8 cellular contexts compared by ENCODE assay signal in genomic region chr19:17829855-17830566, GRCh38. TPM values are rescaled to one million over a fixed set of nuclear protein-coding genes. Genes with fewer than 3 reads are reported as not detected.
A peak's percentile ranks its signal among the peaks of the same experiment; 100 is the strongest.
DNase-seq lines count a peak whose midpoint lies in the region; ATAC-seq and TF ChIP-seq lines count a peak whose summit lies in the region.

No MANE protein-coding gene starts in this region.

- H3K27ac ChIP-seq in heart right ventricle (no peak overlapping the region), SK-N-SH (ENCODE audit: low read depth in 2 of 2, low read length in 1 of 2) (peak overlapping the region; percentile 54 to 93), iPS-18a (ENCODE audit: low read length) (peak overlapping the region; percentile 38)

- peak overlapping the region; percentile 98 for H2AFZ ChIP-seq in SK-N-SH (ENCODE audit: low read depth)

- POLR2A ChIA-PET in SK-N-SH (lab: Yijun Ruan, JAX): interaction anchor here (0.6 to 1.2 kb wide), 5 partner anchors 12 to 119 kb away, joined by 3 to 6 read pairs (median 5); partner anchors contain the start of genes JAK3 and RPL18A
- POLR2A ChIA-PET in Caco-2 (lab: Charles Lee): no interaction called here

- DNase-seq in heart right ventricle (no peak), left ventricle myocardium superior (no peak), SK-N-SH (peak; percentile 96), ureter (ENCODE audit: low spot score) (peak; percentile 50), Caco-2 (no peak), GM10266 (ENCODE audit: extremely low spot score) (no peak)

- H3K27me3 Mint-ChIP-seq in Caco-2 (ENCODE audit: insufficient read depth, unreplicated experiment): peaks cover 4% of the 10 kb centered on the region

- BruUV-seq in Caco-2 (replicated peaks; lab: Mats Ljungman, UMichigan): no TSS peak

- no peaks in the 10 kb centered on the region for H3K79me2 ChIP-seq in SK-N-SH (ENCODE audit: insufficient read depth)

- no peak for TF ChIP-seq RAD21 in SK-N-SH (IDR thresholded peaks at IDR 0.05; ENCODE audit: low read length)

- CTCF ChIA-PET in SK-N-SH (lab: Yijun Ruan, JAX): interaction anchor here (1.0 to 1.5 kb wide), 3 partner anchors 29 to 126 kb away, joined by 3 read pairs; partner anchors contain the start of gene CCDC124
- CTCF ChIA-PET in Caco-2 (lab: Charles Lee): interaction anchor here (0.6 kb wide), 1 partner anchor 29 kb away, joined by 5 read pairs; no protein-coding TSS in a partner anchor

- H3K9me3 ChIP-seq in heart right ventricle (no peaks in the 10 kb centered on the region), SK-N-SH (no peaks in the 10 kb centered on the region), iPS-18a (ENCODE audit: control insufficient read depth, low read depth, low read length) (no peaks in the 10 kb centered on the region), Caco-2 (no peaks in the 10 kb centered on the region)

- intact Hi-C loops in heart right ventricle (cut with DNase I) (no loop called here), left ventricle myocardium superior (cut with micrococcal nuclease) (no loop called here), Caco-2 (cut with micrococcal nuclease; ENCODE audit: unreplicated experiment) (no loop called here)

- H3K36me3 ChIP-seq in heart right ventricle (peaks cover 0 to 80% (median 0%) of the 10 kb centered on the region in 9 donors), SK-N-SH (replicated peaks in 1 of 2; ENCODE audit: control insufficient read depth in 1 of 2, insufficient read depth in 2 of 2, low read length in 1 of 2) (no peaks in the 10 kb centered on the region), iPS-18a (ENCODE audit: control insufficient read depth, low read depth, low read length) (no peaks in the 10 kb centered on the region), Caco-2 (ENCODE audit: control insufficient read depth, insufficient read depth, low read length) (no peaks in the 10 kb centered on the region)

- H3K9ac ChIP-seq in SK-N-SH: peak overlapping the region; percentile 34
- peak overlapping the region; percentile 46 for H3K9ac ChIP-seq in iPS-18a (ENCODE audit: low read length)

- peaks cover 6% of the 10 kb centered on the region for H3K4me1 Mint-ChIP-seq in Caco-2 (ENCODE audit: low read depth, unreplicated experiment)

- TF ChIP-seq EP300 in SK-N-SH (IDR thresholded peaks at IDR 0.05; ENCODE audit: borderline replicate concordance in 1 of 2, low read depth in 1 of 2, low read length in 1 of 2): no peak; a peak in 1 of 4 replicates

- H3F3A ChIP-seq in SK-N-SH (replicated peaks; ENCODE audit: insufficient read depth): peaks cover 3% of the 10 kb centered on the region

- no peaks in the 10 kb centered on the region for H4K20me1 ChIP-seq in SK-N-SH (ENCODE audit: insufficient read depth)

- H3K4me3 ChIP-seq in heart right ventricle: peak overlapping the region in 5 of 10 donors; percentile 5 to 18 (median 12)
- H3K4me3 ChIP-seq in SK-N-SH (ENCODE audit: low read depth in 2 of 2, low read length in 1 of 2): peak overlapping the region; percentile 51 to 81
- peak overlapping the region; percentile 66 for H3K4me3 ChIP-seq in iPS-18a (ENCODE audit: low read length)
- no peak overlapping the region for H3K4me3 ChIP-seq in Caco-2 (ENCODE audit: low read depth, low read length)

- H3K4me3 Mint-ChIP-seq in Caco-2 (ENCODE audit: unreplicated experiment): no peak overlapping the region

- H3K4me1 ChIP-seq in heart right ventricle: peaks cover 0 to 5% (median 0%) of the 10 kb centered on the region in 9 donors
- peaks cover 0 to 8% of the 10 kb centered on the region in 2 experiments; a peak in 1 of 4 replicates for H3K4me1 ChIP-seq in SK-N-SH (ENCODE audit: control insufficient read depth in 1 of 2, insufficient read depth in 2 of 2, low read depth in 1 of 2, low read length in 1 of 2)
- peaks cover 4% of the 10 kb centered on the region for H3K4me1 ChIP-seq in iPS-18a (ENCODE audit: control insufficient read depth, low read depth, low read length)
- no peaks in the 10 kb centered on the region for H3K4me1 ChIP-seq in Caco-2

- 12 to 17% methylated on average over 29 of the region's 29 CpGs for WGBS in heart right ventricle, 2 donors
- 3% methylated on average over 21 of the region's 29 CpGs for WGBS in SK-N-SH (ENCODE audit: low lambda C conversion rate)

- H3K9me3 Mint-ChIP-seq in Caco-2 (ENCODE audit: unreplicated experiment): no peaks in the 10 kb centered on the region

- TF ChIP-seq CTCF in heart right ventricle (IDR thresholded peaks at IDR 0.05) (peak in 3 of 9 donors; percentile 5 to 19 (median 10)), SK-N-SH (IDR thresholded peaks at IDR 0.05) (peak; percentile 16; the same call in 1 of the 2 replicates), Caco-2 (IDR thresholded peaks at IDR 0.05; ENCODE audit: insufficient read depth in 1 of 2, low read depth in 1 of 2, low read length in 1 of 2, severe bottlenecking in 1 of 2, unreplicated experiment in 1 of 2) (no peak), GM10266 (IDR thresholded peaks at IDR 0.05; ENCODE audit: control insufficient read depth, insufficient read depth, low read depth, missing control alignments) (no peak)

- H3K9me2 ChIP-seq in SK-N-SH: no peaks in the 10 kb centered on the region

- H3K27ac Mint-ChIP-seq in Caco-2 (ENCODE audit: unreplicated experiment): no peak overlapping the region

- peak overlapping the region; percentile 85 for H3K4me2 ChIP-seq in SK-N-SH

- no peaks in the 10 kb centered on the region for H3K36me3 Mint-ChIP-seq in Caco-2 (ENCODE audit: insufficient read depth, unreplicated experiment)

- H3K27me3 ChIP-seq in heart right ventricle (peaks cover 0 to 43% (median 22%) of the 10 kb centered on the region in 7 donors), SK-N-SH (ENCODE audit: insufficient read depth) (no peaks in the 10 kb centered on the region), iPS-18a (ENCODE audit: control insufficient read depth, insufficient read depth, low read length) (no peaks in the 10 kb centered on the region), Caco-2 (replicated peaks; ENCODE audit: control insufficient read depth, insufficient read depth, low read length) (no peaks in the 10 kb centered on the region; the same call in none of the 2 replicates)

- ATAC-seq in heart right ventricle (peak in 7 of 8 donors; percentile 30 to 76 (median 59)), left ventricle myocardium superior (no peak), HG02678 (IDR thresholded peaks at IDR 0.05; ENCODE audit: unreplicated experiment) (no peak)

TF ChIP-seq in SK-N-SH, 30 proteins besides CTCF, POLR2A, EP300 and RAD21 (continues in another document):
- TF ChIP-seq GABPA (IDR thresholded peaks at IDR 0.05; ENCODE audit: low read depth): no peak
- TF ChIP-seq SMC3 (IDR thresholded peaks at IDR 0.05; ENCODE audit: low read depth, low read length): 0 out of 2 replicates have a peak, but pooled peaks have one; percentile 6
- TF ChIP-seq CHD2 (IDR thresholded peaks at IDR 0.05; ENCODE audit: low read length, partially characterized antibody): no peak

RNA-seq across cellular contexts. Expression of gene INSL3, which starts 8.7 kb away (rescaled TPM):
- total RNA-seq in heart right ventricle: not detected
- polyA plus RNA-seq in heart right ventricle: under 1 TPM in 1 of 2 donors, not detected in 1; 0.04 TPM
- total RNA-seq in left ventricle myocardium superior: not detected
- 0.21 and 0.65 TPM in 2 replicates for polyA plus RNA-seq in SK-N-SH (2012; rRNA removed)
- 0.17 and 0.37 TPM in 2 replicates for polyA plus RNA-seq in SK-N-SH (2012; cell fraction: cytosol; rRNA removed)
- polyA plus RNA-seq in SK-N-SH (2012; cell fraction: nucleus; rRNA removed): 0.49 and 0.58 TPM in 2 replicates
- not detected for total RNA-seq in ureter
- total RNA-seq in Caco-2 (2022): not detected in 2 replicates

RNA-seq across cellular contexts. Expression of gene JAK3, which starts 17.8 kb away (rescaled TPM):
- total RNA-seq in heart right ventricle (10 to 100 TPM in 1 of 10 donors, 1 to 10 TPM in 7, under 1 TPM in 2; 0.59 to 16.9 (median 1.6) TPM), left ventricle myocardium superior (1.5 TPM), ureter (16.8 TPM), Caco-2 (2022) (not detected in 2 replicates)
- polyA plus RNA-seq in heart right ventricle (1 to 10 TPM in 1 of 2 donors, under 1 TPM in 1; 0.88 to 3.7 TPM), SK-N-SH (2012; rRNA removed) (1.3 and 2.0 TPM in 2 replicates)
- 0.67 and 0.71 TPM in 2 replicates for polyA plus RNA-seq in SK-N-SH (2012; cell fraction: cytosol; rRNA removed)
- polyA plus RNA-seq in SK-N-SH (2012; cell fraction: nucleus; rRNA removed): 6.4 and 7.2 TPM in 2 replicates

RNA-seq across cellular contexts. Expression of gene RPL18A, which starts 29.7 kb away (rescaled TPM):
- total RNA-seq in heart right ventricle (1,000 to 10,000 TPM in 1 of 10 donors, 100 to 1,000 TPM in 9; 623 to 1,142 (median 682) TPM), left ventricle myocardium superior (720 TPM), ureter (2,079 TPM), Caco-2 (2022) (1,599 and 1,686 TPM in 2 replicates)
- polyA plus RNA-seq in heart right ventricle (1,000 to 10,000 TPM in 1 of 2 donors, 100 to 1,000 TPM in 1; 685 to 2,570 TPM), SK-N-SH (2012; rRNA removed) (2,138 and 2,695 TPM in 2 replicates)
- 1,924 and 2,091 TPM in 2 replicates for polyA plus RNA-seq in SK-N-SH (2012; cell fraction: cytosol; rRNA removed)
- polyA plus RNA-seq in SK-N-SH (2012; cell fraction: nucleus; rRNA removed): 669 and 951 TPM in 2 replicates

RNA-seq across cellular contexts. Expression of gene B3GNT3, which starts 35.1 kb away (rescaled TPM):
- total RNA-seq in heart right ventricle (not detected), left ventricle myocardium superior (not detected), ureter (88.2 TPM), Caco-2 (2022) (2.8 and 4.6 TPM in 2 replicates)
- polyA plus RNA-seq in heart right ventricle (not detected), SK-N-SH (2012; rRNA removed) (not detected in 2 replicates)
- not detected in 2 replicates for polyA plus RNA-seq in SK-N-SH (2012; cell fraction: cytosol; rRNA removed)
- polyA plus RNA-seq in SK-N-SH (2012; cell fraction: nucleus; rRNA removed): 0.05 TPM in 1 of 2 replicates, not detected in the other

RNA-seq across cellular contexts. Expression of gene SLC5A5, which starts 41.7 kb away (rescaled TPM):
- total RNA-seq in heart right ventricle: under 1 TPM in 1 of 10 donors, not detected in 9; 0.16 TPM
- polyA plus RNA-seq in heart right ventricle: not detected
- not detected for total RNA-seq in left ventricle myocardium superior
- polyA plus RNA-seq in SK-N-SH (2012; rRNA removed): 0.02 TPM in 2 replicates
- polyA plus RNA-seq in SK-N-SH (2012; cell fraction: cytosol; rRNA removed): 0.01 TPM in 1 of 2 replicates, not detected in the other
- polyA plus RNA-seq in SK-N-SH (2012; cell fraction: nucleus; rRNA removed): 0.01 and 0.02 TPM in 2 replicates
- total RNA-seq in ureter: 0.13 TPM
- 0.43 TPM in 1 of 2 replicates, not detected in the other for total RNA-seq in Caco-2 (2022)

Comparison
In these comparisons a context has a peak if more than half of its experiments do, and no peak if none do; other contexts are left out.
1. ATAC-seq: peak in heart right ventricle (7 of 8); none in left ventricle myocardium superior (single experiment) and HG02678 (single experiment).
2. DNase-seq: peak in SK-N-SH (single experiment) and ureter (single experiment); none in heart right ventricle (0 of 2), left ventricle myocardium superior (single experiment), Caco-2 (0 of 2) and GM10266 (single experiment).
3. H3K27ac ChIP-seq: peak in SK-N-SH (2 of 2) and iPS-18a (single experiment); none in heart right ventricle (0 of 10).